Comparison of ENCODE assay signal across 1 cellular context in genomic region chr17:863880-864279, GRCh38.
TF ChIP-seq lines count a peak whose summit lies in the region.

No MANE protein-coding gene starts in this region.

TF ChIP-seq in IMR-90, 13 proteins besides CTCF, POLR2A, EP300 and RAD21:
- TF ChIP-seq NFE2L2 (IDR thresholded peaks at IDR 0.05; ENCODE audit: low read depth, low read length), result no peak
- no peak for TF ChIP-seq MAFK (IDR thresholded peaks at IDR 0.05; ENCODE audit: low read depth, low read length)
- no peak for TF ChIP-seq USF2 (IDR thresholded peaks at IDR 0.05; ENCODE audit: low read depth, low read length)
- no peak for TF ChIP-seq MXI1 (IDR thresholded peaks at IDR 0.05; ENCODE audit: borderline replicate concordance, low read depth, low read length)
- TF ChIP-seq MAZ (IDR thresholded peaks at IDR 0.05; ENCODE audit: borderline replicate concordance, low read depth, low read length), result no peak
- no peak for TF ChIP-seq SMC3 (IDR thresholded peaks at IDR 0.05; ENCODE audit: low read depth, low read length)
- TF ChIP-seq BHLHE40 (IDR thresholded peaks at IDR 0.05; ENCODE audit: low read depth, low read length), result no peak
- no peak for TF ChIP-seq FOS (IDR thresholded peaks at IDR 0.05; ENCODE audit: low read depth, low read length)
- TF ChIP-seq CEBPB (IDR thresholded peaks at IDR 0.05; ENCODE audit: low read depth, low read length), result no peak
- no peak for TF ChIP-seq RCOR1 (IDR thresholded peaks at IDR 0.05; ENCODE audit: insufficient replicate concordance, low read length)
- TF ChIP-seq CHD1 (IDR thresholded peaks at IDR 0.05; ENCODE audit: low read depth, low read length), result no peak
- no peak for TF ChIP-seq ELK1 (IDR thresholded peaks at IDR 0.05; ENCODE audit: borderline replicate concordance, low read depth, low read length)
- no peak for TF ChIP-seq RFX5 (IDR thresholded peaks at IDR 0.05; ENCODE audit: low read depth, low read length)
